ENCODE assay signal across 10 cellular contexts in the genomic region with DNA sequence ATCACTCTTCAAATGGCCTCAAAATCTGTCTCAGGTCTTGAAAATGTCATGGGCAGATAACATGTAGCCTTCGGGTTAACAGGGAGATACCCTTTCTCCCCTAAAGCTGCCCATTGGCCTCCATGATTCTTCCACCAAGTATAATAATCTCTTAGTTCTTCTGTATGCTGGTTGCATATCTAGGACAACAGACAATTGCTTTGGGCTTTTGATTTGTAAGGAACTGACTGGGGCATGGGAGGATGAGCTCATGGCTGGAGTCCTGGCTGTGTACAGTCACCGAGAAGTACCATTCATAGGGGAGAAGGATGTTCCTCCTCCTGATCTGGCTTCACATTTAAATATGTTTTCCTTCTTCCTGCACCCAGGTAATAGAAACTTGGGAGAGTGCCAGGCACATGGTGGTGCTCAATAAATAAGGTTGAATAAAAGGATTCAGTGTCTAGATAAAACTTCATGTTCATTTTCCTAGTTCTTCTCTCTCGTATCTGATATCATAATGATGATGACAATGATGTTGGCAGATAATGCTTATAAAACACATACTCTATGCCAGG. TPM values are rescaled to one million over a fixed set of nuclear protein-coding genes. Genes with fewer than 3 reads are reported as not detected.
DNase-seq lines count a peak whose midpoint lies in the region; ATAC-seq lines count a peak whose summit lies in the region.
"Had no signal": no experiment of that assay in that cellular context is flagged by ENCODE, and none has a peak within 500 bp of the region (broad histone marks: within the 10 kb centered on the region; RNA-seq: fewer than 3 reads in every experiment).

No MANE protein-coding gene starts in this region.

- DNase-seq in activated T-cell treated with anti-CD3 and anti-CD28 coated beads, Interleukin-2, amount 50 U/mL, for 72 hours: no peak
- DNase-seq in activated T-cell treated with anti-CD3 and anti-CD28 coated beads, Interleukin-2, amount 50 U/mL, for 1 hour: no peak
- DNase-seq in activated CD8-positive, alpha-beta T cell treated with anti-CD3 and anti-CD28 coated beads, Interleukin-2, amount 10 ng/mL, durations not matched to agents 7 days and 5 days: peak; percentile 15
- DNase-seq in islet precursor cell: peak; percentile 22
- no peak for DNase-seq in SK-N-DZ (ENCODE audit: low spot score)
- DNase-seq: activated CD4-positive, CD25-positive, alpha-beta regulatory T cell; stimulated activated CD4-positive, alpha-beta T cell treated with anti-CD3 and anti-CD28 coated beads, Interleukin-15, amount 100 ng/mL, for 24 hours had no signal

- CTCF ChIA-PET in activated CD8-positive, alpha-beta T cell treated with anti-CD3 and anti-CD28 coated beads, Interleukin-2, amount 10 ng/mL, durations not matched to agents 7 days and 5 days (lab: Charles Lee): interaction anchor here (0.6 to 6.1 kb wide), 8 partner anchors 10 to 239 kb away, joined by 3 to 59 read pairs (median 7); partner anchors contain the start of gene RNF141

- H3K4me3 Mint-ChIP-seq in activated T-cell treated with anti-CD3 and anti-CD28 coated beads, Interleukin-2, amount 50 U/mL, for 72 hours: peak overlapping the region; percentile 87 to 88
- no peak overlapping the region for H3K4me3 Mint-ChIP-seq in activated CD8-positive, alpha-beta T cell treated with anti-CD3 and anti-CD28 coated beads, Interleukin-2, amount 10 ng/mL, durations not matched to agents 7 days and 5 days

- peak overlapping the region; percentile 83 for H3K27ac ChIP-seq in temporal lobe (ENCODE audit: low read depth, low read length)

- POLR2A ChIA-PET in activated CD8-positive, alpha-beta T cell treated with anti-CD3 and anti-CD28 coated beads, Interleukin-2, amount 10 ng/mL, durations not matched to agents 7 days and 5 days (lab: Charles Lee): interaction anchor here (1.0 to 1.3 kb wide), 2 partner anchors 39 to 356 kb away, joined by 4 to 5 read pairs; partner anchors contain the start of gene EIF4G2

- peaks cover 82% of the 10 kb centered on the region for H3K4me1 Mint-ChIP-seq in activated T-cell treated with anti-CD3 and anti-CD28 coated beads, Interleukin-2, amount 50 U/mL, for 72 hours (ENCODE audit: low read depth)
- peaks cover 56% of the 10 kb centered on the region for H3K4me1 Mint-ChIP-seq in activated CD8-positive, alpha-beta T cell treated with anti-CD3 and anti-CD28 coated beads, Interleukin-2, amount 10 ng/mL, durations not matched to agents 7 days and 5 days (ENCODE audit: low read depth)

- peak overlapping the region; percentile 12 for H3K27ac Mint-ChIP-seq in activated T-cell treated with anti-CD3 and anti-CD28 coated beads, Interleukin-2, amount 50 U/mL, for 72 hours
- no peak overlapping the region for H3K27ac Mint-ChIP-seq in activated CD8-positive, alpha-beta T cell treated with anti-CD3 and anti-CD28 coated beads, Interleukin-2, amount 10 ng/mL, durations not matched to agents 7 days and 5 days

- H3K27me3 Mint-ChIP-seq in activated T-cell treated with anti-CD3 and anti-CD28 coated beads, Interleukin-2, amount 50 U/mL, for 72 hours (ENCODE audit: low read depth): no peaks in the 10 kb centered on the region
- H3K27me3 Mint-ChIP-seq in activated CD8-positive, alpha-beta T cell treated with anti-CD3 and anti-CD28 coated beads, Interleukin-2, amount 10 ng/mL, durations not matched to agents 7 days and 5 days (ENCODE audit: low read depth): peaks cover 34% of the 10 kb centered on the region

- no peak for ATAC-seq in activated T-cell treated with anti-CD3 and anti-CD28 coated beads, Interleukin-2, amount 50 U/mL, for 72 hours (replicated peaks in 1 of 2)
- no peak for ATAC-seq in activated CD8-positive, alpha-beta T cell treated with anti-CD3 and anti-CD28 coated beads, Interleukin-2, amount 10 ng/mL, durations not matched to agents 7 days and 5 days
- ATAC-seq in GM18909 (IDR thresholded peaks at IDR 0.05; ENCODE audit: poor library complexity, unreplicated experiment) (no peak), HG02870 (IDR thresholded peaks at IDR 0.05; ENCODE audit: unreplicated experiment) (no peak)

- peaks cover 4% of the 10 kb centered on the region in 2 donors for H3K36me3 Mint-ChIP-seq in activated T-cell treated with anti-CD3 and anti-CD28 coated beads, Interleukin-2, amount 50 U/mL, for 72 hours (ENCODE audit: insufficient read depth in 2 of 2)
- no peaks in the 10 kb centered on the region for H3K36me3 Mint-ChIP-seq in activated CD8-positive, alpha-beta T cell treated with anti-CD3 and anti-CD28 coated beads, Interleukin-2, amount 10 ng/mL, durations not matched to agents 7 days and 5 days (ENCODE audit: low read depth)

- H3K9me3 Mint-ChIP-seq in activated T-cell treated with anti-CD3 and anti-CD28 coated beads, Interleukin-2, amount 50 U/mL, for 72 hours: no peaks in the 10 kb centered on the region
- no peaks in the 10 kb centered on the region for H3K9me3 Mint-ChIP-seq in activated CD8-positive, alpha-beta T cell treated with anti-CD3 and anti-CD28 coated beads, Interleukin-2, amount 10 ng/mL, durations not matched to agents 7 days and 5 days (ENCODE audit: insufficient read depth)

RNA-seq across cellular contexts. Expression of gene AMPD3, which starts 2.8 kb away (rescaled TPM):
- total RNA-seq in activated T-cell treated with anti-CD3 and anti-CD28 coated beads, Interleukin-2, amount 50 U/mL, for 72 hours: 10 to 100 TPM; 21.6 to 28.8 TPM
- 10 to 100 TPM; 11.9 to 12.3 TPM for total RNA-seq in activated CD8-positive, alpha-beta T cell treated with anti-CD3 and anti-CD28 coated beads, Interleukin-2, amount 10 ng/mL, durations not matched to agents 7 days and 5 days
- total RNA-seq in temporal lobe: 0.98 TPM
- 5.2 and 13.0 TPM in 2 replicates for polyA plus RNA-seq in SK-N-DZ (2014; cell fraction: cytosol; rRNA removed)
- polyA plus RNA-seq in SK-N-DZ (2014; cell fraction: nucleus; rRNA removed): 8.2 and 8.4 TPM in 2 replicates

Comparison
In these comparisons a context has a peak if more than half of its experiments do, and no peak if none do; other contexts are left out.
1. DNase-seq: peak in activated CD8-positive, alpha-beta T cell treated with anti-CD3 and anti-CD28 coated beads, Interleukin-2, amount 10 ng/mL, durations not matched to agents 7 days and 5 days (single experiment) and islet precursor cell (single experiment); none in activated T-cell treated with anti-CD3 and anti-CD28 coated beads, Interleukin-2, amount 50 U/mL, for 72 hours (0 of 2), activated T-cell treated with anti-CD3 and anti-CD28 coated beads, Interleukin-2, amount 50 U/mL, for 1 hour (single experiment) and SK-N-DZ (single experiment).